In the genomic region with DNA sequence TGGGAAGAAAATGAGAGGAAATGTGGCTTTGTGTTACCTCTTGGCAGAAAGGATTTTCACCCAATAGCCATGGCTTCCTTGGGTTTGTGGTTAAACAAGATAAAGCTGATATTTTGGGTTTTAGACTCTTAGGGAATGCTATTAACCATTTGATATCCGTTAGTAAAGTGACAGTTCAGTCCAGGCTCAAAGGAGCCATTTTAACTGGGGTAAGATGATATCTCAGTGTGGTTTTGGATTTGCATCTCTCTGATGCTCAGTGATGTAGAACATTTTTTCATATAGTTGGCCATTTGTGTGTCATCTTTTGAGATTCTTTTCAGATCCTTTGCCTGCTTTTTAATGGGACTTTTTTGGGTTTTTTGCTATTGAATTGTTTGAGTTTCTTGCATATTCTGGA, we compare ENCODE assay signal across 21 cellular contexts. TPM values are rescaled to one million over a fixed set of nuclear protein-coding genes. Genes with fewer than 3 reads are reported as not detected.
DNase-seq lines count a peak whose midpoint lies in the region; ATAC-seq, FAIRE-seq and TF ChIP-seq lines count a peak whose summit lies in the region.
"Had no signal": no experiment of that assay in that cellular context is flagged by ENCODE, and none has a peak within 500 bp of the region (broad histone marks: within the 10 kb centered on the region; RNA-seq: fewer than 3 reads in every experiment).

No MANE protein-coding gene starts in this region.

- no peak overlapping the region for H3K27ac ChIP-seq in BLaER1
- H3K27ac ChIP-seq in astrocyte (ENCODE audit: low read depth, low read length): no peak overlapping the region
- no peak overlapping the region for H3K27ac ChIP-seq in colonic mucosa
- H3K27ac ChIP-seq: Peyer's patch had no signal

- H3K4me3 ChIP-seq in BLaER1 (no peak overlapping the region), astrocyte (ENCODE audit: insufficient read depth, low read depth, low read length) (no peak overlapping the region), colonic mucosa (no peak overlapping the region)
- H3K4me3 ChIP-seq: GM23338, Peyer's patch had no signal

- no peak overlapping the region for H3K9ac ChIP-seq in BLaER1
- H3K9ac ChIP-seq in astrocyte (ENCODE audit: low read length): no peak overlapping the region
- H3K9ac ChIP-seq in colonic mucosa (ENCODE audit: low read depth in 2 of 2, low read length in 2 of 2): no peak overlapping the region

- peaks cover 20% of the 10 kb centered on the region for H3K9me3 ChIP-seq in BLaER1
- no peaks in the 10 kb centered on the region for H3K9me3 ChIP-seq in astrocyte (ENCODE audit: insufficient read depth, low read depth, low read length)
- no peaks in the 10 kb centered on the region for H3K9me3 ChIP-seq in colonic mucosa
- H3K9me3 ChIP-seq: Peyer's patch had no signal

- peaks cover 18% of the 10 kb centered on the region for H3K36me3 ChIP-seq in BLaER1
- H3K36me3 ChIP-seq in astrocyte (ENCODE audit: insufficient read depth, low read length): peaks cover 4% of the 10 kb centered on the region
- H3K36me3 ChIP-seq in colonic mucosa: no peaks in the 10 kb centered on the region

- H3K27me3 ChIP-seq in BLaER1 (no peaks in the 10 kb centered on the region), astrocyte (ENCODE audit: insufficient read depth, low read length) (no peaks in the 10 kb centered on the region), colonic mucosa (no peaks in the 10 kb centered on the region)
- H3K27me3 ChIP-seq: Peyer's patch had no signal

- H4K20me1 ChIP-seq in BLaER1: no peaks in the 10 kb centered on the region
- H4K20me1 ChIP-seq in astrocyte (ENCODE audit: insufficient read depth, low read length): peaks cover 22% of the 10 kb centered on the region

- no peak overlapping the region for H3K4me3 Mint-ChIP-seq in astrocyte (ENCODE audit: unreplicated experiment)
- H3K4me3 Mint-ChIP-seq: B cell; CD4-positive, alpha-beta T cell; GM23338 had no signal

- H3K9me3 Mint-ChIP-seq in astrocyte (ENCODE audit: unreplicated experiment): peaks cover 11% of the 10 kb centered on the region
- H3K9me3 Mint-ChIP-seq: GM23338 had no signal

- TF ChIP-seq CTCF in astrocyte (IDR thresholded peaks at IDR 0.05; ENCODE audit: insufficient read depth, low read depth, low read length) (no peak), colonic mucosa (IDR thresholded peaks at IDR 0.05) (no peak), GM20000 (IDR thresholded peaks at IDR 0.05; ENCODE audit: extremely low read depth, missing control alignments) (no peak)

- peaks cover 10% of the 10 kb centered on the region for H3K4me1 Mint-ChIP-seq in astrocyte (ENCODE audit: low read depth, unreplicated experiment)

- H3K27ac Mint-ChIP-seq in astrocyte (ENCODE audit: unreplicated experiment): no peak overlapping the region
- H3K27ac Mint-ChIP-seq: B cell; CD4-positive, alpha-beta T cell; GM23338 had no signal

- FAIRE-seq in GM18507 (lab: Jason Lieb, UNC) (peak; percentile 71), astrocyte (lab: Jason Lieb, UNC) (no peak)

- DNase-seq in GM18507 (ENCODE audit: extremely low spot score, insufficient read length, low read depth) (no peak), NCI-H526 (lab: John Stamatoyannopoulos, UW) (peak; percentile 78 to 88), astrocyte (ENCODE audit: low read depth) (peak; percentile 62), colonic mucosa (no peak), NCI-H1092 treated with DMSO at 0.1 percent for 48 hours (lab: John Stamatoyannopoulos, UW) (no peak), GM20000 (ENCODE audit: low spot score) (no peak)
- DNase-seq: CD4-positive, alpha-beta T cell; DMS153; EL; HCEC 1CT; NCI-H1092; NCI-H146; NCI-H2081; NCI-H2227 treated with DMSO at 0.1 percent for 48 hours; NCI-H510A treated with DMSO at 0.1 percent for 48 hours; Peyer's patch had no signal

- H3K4me1 ChIP-seq in BLaER1: peaks cover 6% of the 10 kb centered on the region
- H3K4me1 ChIP-seq in astrocyte (ENCODE audit: insufficient read depth, low read length): no peaks in the 10 kb centered on the region
- no peaks in the 10 kb centered on the region for H3K4me1 ChIP-seq in colonic mucosa
- H3K4me1 ChIP-seq: Peyer's patch had no signal

- no peaks in the 10 kb centered on the region for H3K27me3 Mint-ChIP-seq in astrocyte (ENCODE audit: low read depth, unreplicated experiment)
- H3K27me3 Mint-ChIP-seq: B cell; CD4-positive, alpha-beta T cell had no signal

- H3K36me3 Mint-ChIP-seq in astrocyte (ENCODE audit: low read depth, unreplicated experiment): peaks cover 43% of the 10 kb centered on the region

- H3K4me2 ChIP-seq in BLaER1 (peak overlapping the region; percentile 19; the same call in 1 of the 2 replicates), astrocyte (ENCODE audit: low read length) (no peak overlapping the region)
- H3K4me2 ChIP-seq: GM23338 had no signal

- no peak for ATAC-seq in HG03196 (IDR thresholded peaks at IDR 0.05; ENCODE audit: unreplicated experiment)
- ATAC-seq: GM23338, Right ventricle myocardium inferior had no signal

- intact Hi-C loops in colonic mucosa (cut with DNase I): no loop called here

- H3K79me2 ChIP-seq in astrocyte (ENCODE audit: insufficient read depth, low read length): peaks cover 7% of the 10 kb centered on the region

- no peak overlapping the region for H2AFZ ChIP-seq in astrocyte (ENCODE audit: low read depth, low read length)
- H2AFZ ChIP-seq: GM23338 had no signal

RNA-seq across cellular contexts. Expression of a gene that starts 30.1 kb away (rescaled TPM):
- total RNA-seq in astrocyte: 29.4 and 35.2 TPM in 2 replicates
- 10 to 100 TPM; 26.5 to 26.6 TPM for total RNA-seq in colonic mucosa

RNA-seq across cellular contexts. Expression of a gene that starts 33.9 kb away (rescaled TPM):
- total RNA-seq in astrocyte (30.5 and 31.1 TPM in 2 replicates), colonic mucosa (1 to 10 TPM; 3.9 to 6.5 TPM)

Comparison
In these comparisons a context has a peak if more than half of its experiments do, and no peak if none do; other contexts are left out.
1. DNase-seq: peak in NCI-H526 (2 of 2) and astrocyte (single experiment); none in GM18507 (single experiment), colonic mucosa (single experiment), NCI-H1092 treated with DMSO at 0.1 percent for 48 hours (single experiment) and GM20000 (single experiment).